ENCODE assay signal across 8 cellular contexts in the genomic region with DNA sequence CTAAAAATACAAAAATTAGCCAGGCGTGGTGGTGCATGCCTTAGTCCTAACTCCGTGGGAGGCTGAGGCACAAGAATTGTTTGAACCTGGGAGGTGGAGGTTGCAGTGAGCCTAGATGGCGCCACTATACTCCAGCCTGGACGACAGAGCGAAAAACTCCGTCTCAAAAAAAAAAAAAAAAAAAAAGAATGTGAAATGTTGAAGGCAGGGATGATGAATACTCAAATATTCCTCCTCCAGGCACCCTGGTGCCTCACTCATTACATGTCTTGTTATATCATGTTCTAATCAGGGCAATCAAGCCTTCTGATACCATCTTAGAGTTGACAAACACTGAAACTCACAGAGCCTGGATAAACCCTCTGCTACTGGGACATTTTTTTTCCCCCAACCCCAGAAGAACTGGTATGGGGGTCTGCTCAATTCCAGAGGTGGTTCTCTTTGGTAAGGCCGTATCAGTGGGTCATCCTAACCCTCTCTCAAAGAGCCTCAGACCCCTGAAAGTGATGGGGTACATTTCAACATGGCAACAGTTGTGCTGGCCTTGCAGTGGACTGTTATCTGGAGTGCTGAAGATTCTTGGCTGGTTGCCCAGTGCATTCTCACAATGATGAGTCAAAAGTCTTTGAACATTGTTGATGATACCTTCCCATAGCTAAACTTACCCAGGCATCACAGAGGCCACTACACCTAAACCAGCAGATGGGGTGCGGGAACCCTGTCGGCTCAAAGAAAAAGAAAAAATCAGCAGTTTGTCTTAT. TPM values are rescaled to one million over a fixed set of nuclear protein-coding genes. Genes with fewer than 3 reads are reported as not detected.
DNase-seq lines count a peak whose midpoint lies in the region; ATAC-seq, FAIRE-seq and TF ChIP-seq lines count a peak whose summit lies in the region.
"Had no signal": no experiment of that assay in that cellular context is flagged by ENCODE, and none has a peak within 500 bp of the region (broad histone marks: within the 10 kb centered on the region; RNA-seq: fewer than 3 reads in every experiment).

No MANE protein-coding gene starts in this region.

- TF ChIP-seq POLR2A in GM12892 (IDR thresholded peaks at IDR 0.05; ENCODE audit: low read depth, low read length) = no peak

- H3K27me3 Mint-ChIP-seq in endothelial cell (ENCODE audit: unreplicated experiment) = peaks cover 6% of the 10 kb centered on the region
- H3K27me3 Mint-ChIP-seq: activated B cell treated with CpG ODN at 0.5 μM for 24 hours had no signal

- peak; percentile 95 for FAIRE-seq in GM12892 (lab: Jason Lieb, UNC)
- no peak for FAIRE-seq in bronchial epithelial cell (lab: Jason Lieb, UNC)

- no peak overlapping the region for H3K4me3 Mint-ChIP-seq in endothelial cell (ENCODE audit: unreplicated experiment)
- H3K4me3 Mint-ChIP-seq: activated B cell treated with CpG ODN at 0.5 μM for 24 hours had no signal

- TF ChIP-seq CTCF in bronchial epithelial cell (IDR thresholded peaks at IDR 0.05; ENCODE audit: insufficient read depth, low read length, severe bottlenecking) = peak; percentile 7
- no peak for TF ChIP-seq CTCF in endothelial cell (IDR thresholded peaks at IDR 0.05; ENCODE audit: unreplicated experiment)

- H3K36me3 ChIP-seq in bronchial epithelial cell (ENCODE audit: control insufficient read depth, insufficient read depth, low read length) = no peaks in the 10 kb centered on the region

- no peaks in the 10 kb centered on the region for H3K36me3 Mint-ChIP-seq in endothelial cell (ENCODE audit: low read depth, unreplicated experiment)

- H3K4me3 ChIP-seq in bronchial epithelial cell (ENCODE audit: low read depth, low read length) = no peak overlapping the region

- DNase-seq in GM12892 (ENCODE audit: insufficient read length) (no peak), SK-MEL-5 (ENCODE audit: low read depth, low spot score) (peak; percentile 24), bronchial epithelial cell (ENCODE audit: low read depth) (peak; percentile 68), NCI-H1105 (lab: John Stamatoyannopoulos, UW) (no peak), endothelial cell (ENCODE audit: low spot score) (no peak)
- peak in 4 of 6 experiments; percentile 7 to 22 (median 13) for DNase-seq in stimulated activated naive CD4-positive, alpha-beta T cell (lab: John Stamatoyannopoulos, UW)
- DNase-seq: activated B cell treated with CpG ODN at 0.5 μM for 24 hours had no signal

- H3K4me1 Mint-ChIP-seq in endothelial cell (ENCODE audit: unreplicated experiment) = peaks cover 15% of the 10 kb centered on the region

- H3K27ac Mint-ChIP-seq in endothelial cell (ENCODE audit: unreplicated experiment) = no peak overlapping the region

- in situ Hi-C loops in SK-MEL-5 (cut with HindIII; ENCODE audit: low pct_unique_long_range_greater_than_20kb, low sequenced_read_pairs) = no loop called here

- ATAC-seq in HG02870 (IDR thresholded peaks at IDR 0.05; ENCODE audit: unreplicated experiment) = peak; percentile 31

- H3K9me3 Mint-ChIP-seq in endothelial cell (ENCODE audit: unreplicated experiment) = no peaks in the 10 kb centered on the region
- H3K9me3 Mint-ChIP-seq: activated B cell treated with CpG ODN at 0.5 μM for 24 hours had no signal

- H3K27me3 ChIP-seq in bronchial epithelial cell (ENCODE audit: control insufficient read depth, insufficient read depth, low read length) = no peaks in the 10 kb centered on the region

RNA-seq across cellular contexts. Expression of a gene that starts 2.4 kb away (rescaled TPM):
- polyA plus RNA-seq in GM12892 (2012; ENCODE audit: missing spikeins) = 124 TPM
- 31.3 and 37.1 TPM in 2 replicates for total RNA-seq in SK-MEL-5 (2014; rRNA removed; shearing (Covaris generic))
- polyA plus RNA-seq in SK-MEL-5 (2015; cell fraction: cytosol; rRNA removed) = 62.2 and 71.5 TPM in 2 replicates
- polyA plus RNA-seq in SK-MEL-5 (2015; cell fraction: nucleus; rRNA removed) = 25.0 and 26.7 TPM in 2 replicates
- total RNA-seq in bronchial epithelial cell = 6.6 and 17.0 TPM in 2 replicates
- total RNA-seq in endothelial cell (ENCODE audit: unreplicated experiment) = 63.7 TPM

Comparison
In these comparisons a context has a peak if more than half of its experiments do, and no peak if none do; other contexts are left out.
1. DNase-seq: peak in SK-MEL-5 (single experiment), bronchial epithelial cell (single experiment) and stimulated activated naive CD4-positive, alpha-beta T cell (4 of 6); none in GM12892 (single experiment), NCI-H1105 (single experiment) and endothelial cell (single experiment).